ENCODE assay signal across 8 cellular contexts in genomic region chr17:78934681-78935418, GRCh38. TPM values are rescaled to one million over a fixed set of nuclear protein-coding genes. Genes with fewer than 3 reads are reported as not detected.
DNase-seq lines count a peak whose midpoint lies in the region; ATAC-seq and TF ChIP-seq lines count a peak whose summit lies in the region.
"Had no signal": no experiment of that assay in that cellular context is flagged by ENCODE, and none has a peak within 500 bp of the region (broad histone marks: within the 10 kb centered on the region; RNA-seq: fewer than 3 reads in every experiment).

No MANE protein-coding gene starts in this region.

- intact Hi-C loops in tibial artery (cut with DNase I; ENCODE audit: low total_unique reads) = no loop called here

- H4K91ac ChIP-seq in mesenchymal stem cell (ENCODE audit: low read length) = peak overlapping the region; percentile 98

- peak overlapping the region; percentile 83 for H4K8ac ChIP-seq in mesenchymal stem cell (ENCODE audit: low read length)

- H3K79me1 ChIP-seq in mesenchymal stem cell (replicated peaks; ENCODE audit: low read length, poor library complexity, severe bottlenecking) = no peaks in the 10 kb centered on the region

- peak overlapping the region; percentile 87 to 97 for H3K18ac ChIP-seq in mesenchymal stem cell (ENCODE audit: low read depth in 1 of 2, low read length in 2 of 2)

- H3K9me3 ChIP-seq in MG63 (no peaks in the 10 kb centered on the region), mesenchymal stem cell (ENCODE audit: control insufficient read depth, low read length) (no peaks in the 10 kb centered on the region), tibial artery (no peaks in the 10 kb centered on the region)

- H3K4me2 ChIP-seq in mesenchymal stem cell (ENCODE audit: low read length, poor library complexity, severe bottlenecking) = peak overlapping the region; percentile 8

- no peak for TF ChIP-seq CTCF in tibial artery (IDR thresholded peaks at IDR 0.05)

- H2AK5ac ChIP-seq in mesenchymal stem cell (ENCODE audit: low read length, severe bottlenecking) = peak overlapping the region; percentile 89

- peak overlapping the region; percentile 29 to 49 for H3K4ac ChIP-seq in mesenchymal stem cell (ENCODE audit: low read depth in 1 of 2, low read length in 2 of 2)

- 83% methylated on average over 19 of the region's 19 CpGs for WGBS in mesenchymal stem cell

- H2BK12ac ChIP-seq in mesenchymal stem cell (ENCODE audit: low read length in 2 of 2) = peak overlapping the region; percentile 4 to 97

- H3K23ac ChIP-seq in mesenchymal stem cell (ENCODE audit: low read length in 2 of 2) = no peak overlapping the region

- no peak overlapping the region for H3K14ac ChIP-seq in mesenchymal stem cell (ENCODE audit: low read length in 2 of 2)

- no peaks in the 10 kb centered on the region for H3K27me3 ChIP-seq in MG63
- H3K27me3 ChIP-seq in mesenchymal stem cell (ENCODE audit: control insufficient read depth in 1 of 2, insufficient read depth in 1 of 2, low read length in 2 of 2) = no peaks in the 10 kb centered on the region
- H3K27me3 ChIP-seq in tibial artery = no peaks in the 10 kb centered on the region

- H2BK5ac ChIP-seq in mesenchymal stem cell (ENCODE audit: low read depth, low read length, poor library complexity, severe bottlenecking) = peak overlapping the region; percentile 84

- no peaks in the 10 kb centered on the region for H3K36me3 ChIP-seq in MG63
- H3K36me3 ChIP-seq in mesenchymal stem cell (ENCODE audit: control insufficient read depth in 1 of 2, insufficient read depth in 2 of 2, low read depth in 1 of 2, low read length in 2 of 2) = no peaks in the 10 kb centered on the region
- no peaks in the 10 kb centered on the region for H3K36me3 ChIP-seq in tibial artery

- peak overlapping the region; percentile 87 for H2BK15ac ChIP-seq in mesenchymal stem cell (ENCODE audit: low read depth, poor library complexity, severe bottlenecking)

- H3K27ac ChIP-seq in caudate nucleus (ENCODE audit: low read depth, low read length) = peak overlapping the region; percentile 91
- H3K27ac ChIP-seq in mesenchymal stem cell (ENCODE audit: low read length, poor library complexity, severe bottlenecking) = peak overlapping the region; percentile 98
- H3K27ac ChIP-seq in tibial artery = peak overlapping the region; percentile 87 to 94

- no peak for ATAC-seq in HG03457 (IDR thresholded peaks at IDR 0.05; ENCODE audit: unreplicated experiment)

- peak overlapping the region; percentile 0; the same call in 1 of the 2 replicates for H3K4me3 ChIP-seq in MG63
- peak overlapping the region in 1 of 2 experiments; percentile 60 for H3K4me3 ChIP-seq in mesenchymal stem cell (ENCODE audit: insufficient read depth in 1 of 2, low read depth in 1 of 2, low read length in 2 of 2)
- H3K4me3 ChIP-seq in tibial artery = peak overlapping the region; percentile 25 to 45

- peak overlapping the region; percentile 81 for H2BK120ac ChIP-seq in mesenchymal stem cell (ENCODE audit: low read depth, low read length)

- H3K4me1 ChIP-seq in mesenchymal stem cell (ENCODE audit: control insufficient read depth, insufficient read depth, low read depth, low read length) (peaks cover 45% of the 10 kb centered on the region), tibial artery (peaks cover 11 to 48% (median 35%) of the 10 kb centered on the region in 4 donors)

- DNase-seq in MG63 (peak; percentile 31), caudate nucleus (lab: John Stamatoyannopoulos, UW) (no peak), mesenchymal stem cell (no peak), tibial artery (no peak), DMS153 treated with DMSO at 0.1 percent for 48 hours (lab: John Stamatoyannopoulos, UW; ENCODE audit: unreplicated experiment) (no peak)
- no peak for DNase-seq in activated CD8-positive, alpha-beta memory T cell treated with anti-CD3 and anti-CD28 coated beads, Interleukin-2, amount 50 U/mL, for 4 hours
- DNase-seq: naive B cell had no signal

- no peak overlapping the region for H2AFZ ChIP-seq in mesenchymal stem cell (ENCODE audit: low read depth, low read length)

- H3K9ac ChIP-seq in mesenchymal stem cell (ENCODE audit: low read length) = peak overlapping the region; percentile 86

RNA-seq across cellular contexts. Expression of gene TIMP2, which starts 9.7 kb away (rescaled TPM):
- total RNA-seq in MG63 (2014; rRNA removed; shearing (Covaris generic); ENCODE audit: low replicate concordance) = 127 and 145 TPM in 2 replicates
- 391 TPM for polyA plus RNA-seq in mesenchymal stem cell (2013, experiment 1 of 2)
- polyA plus RNA-seq in mesenchymal stem cell (2013, experiment 2 of 2) = 397 TPM

RNA-seq across cellular contexts. Expression of gene CEP295NL, which starts 31.8 kb away (rescaled TPM):
- total RNA-seq in MG63 (2014; rRNA removed; shearing (Covaris generic); ENCODE audit: low replicate concordance) = 0.67 TPM in 1 of 2 replicates, not detected in the other
- 0.04 TPM for polyA plus RNA-seq in mesenchymal stem cell (2013, experiment 1 of 2)
- polyA plus RNA-seq in mesenchymal stem cell (2013, experiment 2 of 2) = 0.05 TPM

RNA-seq across cellular contexts. Expression of gene LGALS3BP, which starts 44.9 kb away (rescaled TPM):
- 204 and 434 TPM in 2 replicates for total RNA-seq in MG63 (2014; rRNA removed; shearing (Covaris generic); ENCODE audit: low replicate concordance)
- polyA plus RNA-seq in mesenchymal stem cell (2013, experiment 1 of 2) = 349 TPM
- 351 TPM for polyA plus RNA-seq in mesenchymal stem cell (2013, experiment 2 of 2)
